ENCODE assay signal across 20 cellular contexts in the genomic region with DNA sequence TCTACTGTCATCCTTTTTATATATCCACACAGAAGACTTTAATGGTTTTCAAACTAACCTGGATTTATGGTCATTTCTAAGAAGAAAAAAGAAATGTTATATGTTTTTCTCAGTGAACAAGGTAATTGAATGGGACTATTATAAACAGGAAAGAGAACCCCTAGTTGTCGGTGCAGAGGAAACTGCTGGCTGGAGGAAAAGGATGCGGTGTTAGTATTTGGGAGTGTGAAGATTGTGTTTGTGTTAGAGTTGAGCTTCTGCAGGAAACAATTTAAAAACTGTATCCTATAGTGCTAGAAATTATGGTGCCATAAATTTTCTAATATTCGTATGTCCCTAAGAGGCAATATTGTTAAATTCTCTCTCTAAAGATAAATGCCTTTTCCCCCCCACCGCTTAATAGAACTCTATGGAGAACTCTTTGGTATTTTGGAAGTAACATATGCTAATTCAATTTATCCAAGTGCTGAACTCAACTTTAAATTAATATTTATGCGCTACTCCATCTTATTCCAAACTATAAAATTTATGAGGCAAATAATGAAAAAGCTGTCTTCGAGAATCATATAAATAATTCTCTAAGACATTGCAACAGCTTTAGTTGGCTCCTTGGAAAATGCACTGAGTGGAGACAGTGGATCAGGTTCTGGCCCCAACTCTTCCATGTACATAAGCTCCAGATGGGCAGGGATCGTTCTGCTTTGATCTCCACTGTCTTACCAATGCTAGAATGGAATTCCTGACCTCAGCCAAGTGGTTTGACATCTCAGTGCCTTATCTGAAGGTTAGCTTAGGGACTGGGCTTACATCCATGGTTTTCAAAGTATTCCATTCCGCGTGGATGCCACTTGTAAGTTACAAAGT. TPM values are rescaled to one million over a fixed set of nuclear protein-coding genes. Genes with fewer than 3 reads are reported as not detected.
A peak's percentile ranks its signal among the peaks of the same experiment; 100 is the strongest.
DNase-seq lines count a peak whose midpoint lies in the region; ATAC-seq and TF ChIP-seq lines count a peak whose summit lies in the region.
"Had no signal": no experiment of that assay in that cellular context is flagged by ENCODE, and none has a peak within 500 bp of the region (broad histone marks: within the 10 kb centered on the region; RNA-seq: fewer than 3 reads in every experiment).

No MANE protein-coding gene starts in this region.

- DNase-seq in Right ventricle myocardium inferior (ENCODE audit: missing footprints): no peak
- no peak for DNase-seq in cardiac septum (ENCODE audit: low spot score)
- peak; percentile 28 for DNase-seq in choroid plexus epithelial cell (ENCODE audit: low read depth)
- DNase-seq in right cardiac atrium: no peak
- no peak for DNase-seq in NCI-H2029 treated with DMSO at 0.1 percent for 48 hours (lab: John Stamatoyannopoulos, UW)
- DNase-seq in transverse colon: no peak
- DNase-seq: activated CD8-positive, alpha-beta memory T cell treated with anti-CD3 and anti-CD28 coated beads for 24 hours; anterior cingulate cortex; COR-L47; foreskin melanocyte; Karpas-422; naive B cell; NCI-H1417 treated with DMSO at 0.1 percent for 48 hours; NK-92 treated with Interleukin-12 subunit alpha and Interleukin-12 subunit beta, amount 100 ng/mL, for 24 hours; stimulated activated naive B cell treated with anti-CD40 and anti-IgM and Interleukin-4, amounts not matched to agents 10 μg/mL and 1 μg/mL and 100 μg/mL, for 72 hours; T-cell; WERI-Rb-1 had no signal

- TF ChIP-seq POLR2A in transverse colon (IDR thresholded peaks at IDR 0.05): no peak

- peak; percentile 52 for ATAC-seq in Right ventricle myocardium inferior
- ATAC-seq in right cardiac atrium: peak; percentile 58 to 73
- ATAC-seq in GM18909 (IDR thresholded peaks at IDR 0.05; ENCODE audit: poor library complexity, unreplicated experiment): no peak
- no peak for ATAC-seq in GM21526 (IDR thresholded peaks at IDR 0.05; ENCODE audit: low FRiP score, unreplicated experiment)
- ATAC-seq: stimulated activated naive B cell treated with anti-CD40 and anti-IgM and Interleukin-4, amounts not matched to agents 10 μg/mL and 1 μg/mL and 100 μg/mL, for 72 hours had no signal

- H3K4me3 ChIP-seq in choroid plexus epithelial cell (ENCODE audit: low read depth, low read length): no peak overlapping the region
- no peak overlapping the region for H3K4me3 ChIP-seq in right cardiac atrium (ENCODE audit: low read length)
- no peak overlapping the region for H3K4me3 ChIP-seq in transverse colon
- H3K4me3 ChIP-seq: lung had no signal

- H3K9me3 ChIP-seq in right cardiac atrium (ENCODE audit: control insufficient read depth, low read length) (no peaks in the 10 kb centered on the region), transverse colon (no peaks in the 10 kb centered on the region)

- WGBS in right cardiac atrium: 55% methylated on average over 9 of the region's 9 CpGs
- 70 to 79% methylated on average over 9 of the region's 9 CpGs for WGBS in transverse colon (ENCODE audit: low coverage in 1 of 2), 2 donors

- intact Hi-C loops in Right ventricle myocardium inferior (cut with DNase I): no loop called here
- intact Hi-C loops in cardiac septum (cut with DNase I): no loop called here
- intact Hi-C loops in right cardiac atrium (cut with DNase I): no loop called here
- intact Hi-C loops in transverse colon (cut with DNase I; ENCODE audit: low total_unique reads): no loop called here

- H3K36me3 ChIP-seq in transverse colon: no peaks in the 10 kb centered on the region

- H3K27me3 ChIP-seq in right cardiac atrium (ENCODE audit: control insufficient read depth, insufficient read depth): no peaks in the 10 kb centered on the region
- no peaks in the 10 kb centered on the region for H3K27me3 ChIP-seq in transverse colon

- TF ChIP-seq CTCF in choroid plexus epithelial cell (conservative IDR thresholded peaks at IDR 0.05; ENCODE audit: low read depth, low read length) (no peak), transverse colon (IDR thresholded peaks at IDR 0.05) (no peak)

- peaks cover 4% of the 10 kb centered on the region for H3K4me1 ChIP-seq in right cardiac atrium (ENCODE audit: control insufficient read depth, insufficient read depth, low read length)
- peaks cover 0 to 44% (median 24%) of the 10 kb centered on the region in 4 donors for H3K4me1 ChIP-seq in transverse colon

- TF ChIP-seq EP300 in transverse colon (IDR thresholded peaks at IDR 0.05; ENCODE audit: low read depth): no peak

- H3K27ac ChIP-seq in right cardiac atrium (ENCODE audit: low read length): peak overlapping the region; percentile 48
- H3K27ac ChIP-seq in transverse colon: no peak overlapping the region
- H3K27ac ChIP-seq: WERI-Rb-1 had no signal

- in situ Hi-C loops in transverse colon (cut with MboI; ENCODE audit: low pct_ligation_motif_present in 1 of 4, low pct_unique_long_range_greater_than_20kb in 1 of 4, low sequenced_read_pairs in 3 of 4): no loop called here

RNA-seq across cellular contexts. Expression of a gene that starts 5.6 kb away (rescaled TPM):
- total RNA-seq in Right ventricle myocardium inferior (369 TPM), cardiac septum (285 TPM), right cardiac atrium (100 to 1,000 TPM; 124 to 214 (median 175) TPM), transverse colon (100 to 1,000 TPM in 1 of 4 donors, 10 to 100 TPM in 3; 16.1 to 135 (median 70.9) TPM)
- 180 TPM for polyA plus RNA-seq in right cardiac atrium

RNA-seq across cellular contexts. Expression of a gene that starts 6.1 kb away (rescaled TPM):
- total RNA-seq in Right ventricle myocardium inferior (21.9 TPM), cardiac septum (36.5 TPM), right cardiac atrium (10 to 100 TPM; 28.4 to 41.3 (median 34.4) TPM), transverse colon (10 to 100 TPM in 2 of 4 donors, 1 to 10 TPM in 1, under 1 TPM in 1; 0.75 to 22.5 (median 12.0) TPM)
- polyA plus RNA-seq in right cardiac atrium: 23.7 TPM

Comparison
In these comparisons a context has a peak if more than half of its experiments do, and no peak if none do; other contexts are left out.
1. ATAC-seq: peak in Right ventricle myocardium inferior (single experiment) and right cardiac atrium (2 of 2); none in GM18909 (single experiment) and GM21526 (single experiment).